Comparison of ENCODE assay signal across 11 cellular contexts in genomic region chr2:17912266-17912691, GRCh38. TPM values are rescaled to one million over a fixed set of nuclear protein-coding genes. Genes with fewer than 3 reads are reported as not detected.
A peak's percentile ranks its signal among the peaks of the same experiment; 100 is the strongest.
DNase-seq lines count a peak whose midpoint lies in the region; ATAC-seq and TF ChIP-seq lines count a peak whose summit lies in the region.
"Had no signal": no experiment of that assay in that cellular context is flagged by ENCODE, and none has a peak within 500 bp of the region (broad histone marks: within the 10 kb centered on the region; RNA-seq: fewer than 3 reads in every experiment).

No MANE protein-coding gene starts in this region.

- H3K27ac ChIP-seq in right cardiac atrium (ENCODE audit: low read length), result no peak overlapping the region
- H3K27ac ChIP-seq: gastroesophageal sphincter had no signal

- no peaks in the 10 kb centered on the region for H3K27me3 ChIP-seq in right cardiac atrium (ENCODE audit: control insufficient read depth, insufficient read depth)
- H3K27me3 ChIP-seq: gastroesophageal sphincter had no signal

- TF ChIP-seq CTCF in foreskin fibroblast (IDR thresholded peaks at IDR 0.05; ENCODE audit: low read depth, low read length), result no peak

- H3K4me3 ChIP-seq in right cardiac atrium (ENCODE audit: low read length) (no peak overlapping the region), foreskin fibroblast (ENCODE audit: low read depth in 1 of 2, low read length in 2 of 2) (no peak overlapping the region)
- H3K4me3 ChIP-seq: gastroesophageal sphincter had no signal

- ATAC-seq in GM18858 (IDR thresholded peaks at IDR 0.05; ENCODE audit: unreplicated experiment) (peak; percentile 99), GM21529 (IDR thresholded peaks at IDR 0.05; ENCODE audit: unreplicated experiment) (peak; percentile 99), HG03354 (IDR thresholded peaks at IDR 0.05; ENCODE audit: poor library complexity, severe bottlenecking, unreplicated experiment) (peak; percentile 97), right cardiac atrium (peak; percentile 60 to 64)
- ATAC-seq: gastroesophageal sphincter had no signal

- H3K4me1 ChIP-seq in right cardiac atrium (ENCODE audit: control insufficient read depth, insufficient read depth, low read length), result no peaks in the 10 kb centered on the region

- peak in 1 of 3 donors; percentile 42 for DNase-seq in right cardiac atrium
- DNase-seq in foreskin fibroblast, result no peak
- no peak for DNase-seq in activated CD4-positive, CD25-positive, alpha-beta regulatory T cell treated with anti-CD3 and anti-CD28 coated beads, Interleukin-2, amount 50 U/mL, for 72 hours
- no peak for DNase-seq in inferior parietal cortex (ENCODE audit: extremely low spot score)
- DNase-seq in 8988T, result no peak
- DNase-seq: amygdala had no signal

- WGBS in right cardiac atrium, result 49% methylated on average over 5 of the region's 5 CpGs

- intact Hi-C loops in right cardiac atrium (cut with DNase I), result no loop called here

- no peaks in the 10 kb centered on the region for H3K9me3 ChIP-seq in right cardiac atrium (ENCODE audit: control insufficient read depth, low read length)
- H3K9me3 ChIP-seq: gastroesophageal sphincter had no signal

RNA-seq across cellular contexts. Expression of gene KCNS3, which starts 33.8 kb away (rescaled TPM):
- 1 to 10 TPM; 3.0 to 4.3 (median 3.5) TPM for total RNA-seq in right cardiac atrium
- 1.3 TPM for polyA plus RNA-seq in right cardiac atrium
- total RNA-seq: T-helper 2 cell treated with Interferon-gamma antibody and Interleukin-4, amounts not matched to agents 100 ng/mL and 5 ng/mL, for 36 hours had no signal
